8 cellular contexts compared by ENCODE assay signal in the genomic region with DNA sequence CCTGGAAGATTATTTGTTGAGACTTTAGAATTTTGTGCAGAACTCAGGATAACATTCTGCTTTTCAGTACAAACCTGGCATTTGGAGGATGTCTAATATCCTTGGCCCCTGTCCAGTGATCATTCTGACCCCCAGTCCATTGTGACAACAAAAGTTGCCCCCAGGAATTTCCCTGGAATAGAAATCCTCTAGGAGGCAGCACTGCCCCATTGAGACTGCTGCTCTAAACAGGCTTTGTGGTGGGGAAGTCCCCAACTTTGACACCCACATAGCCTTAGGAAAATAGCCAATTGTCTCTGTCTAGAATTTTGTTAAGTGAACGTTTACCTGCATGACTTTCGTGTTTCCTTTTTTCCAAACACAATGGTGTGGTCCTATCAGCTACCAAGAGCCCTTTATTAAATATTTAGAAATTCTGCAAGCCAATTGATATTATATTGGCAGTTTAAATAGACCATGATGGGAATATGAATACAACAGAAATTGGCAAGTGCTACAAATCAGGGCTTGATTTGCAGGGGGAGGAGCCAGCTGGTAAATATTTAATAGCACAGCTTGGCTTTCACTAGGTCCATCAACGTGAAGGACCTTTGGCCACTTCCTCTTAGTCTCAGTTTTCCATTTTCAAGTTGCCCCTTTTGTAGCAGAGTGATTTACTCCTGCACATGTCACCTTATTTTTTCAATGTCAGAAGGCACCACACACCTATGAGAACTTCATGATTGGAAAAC.
DNase-seq lines count a peak whose midpoint lies in the region; ATAC-seq and TF ChIP-seq lines count a peak whose summit lies in the region.

No MANE protein-coding gene starts in this region.

- H2AFZ ChIP-seq in HCT116 (ENCODE audit: low read depth, low read length, poor library complexity, severe bottlenecking) (no peak overlapping the region), PC-9 (no peak overlapping the region)

- TF ChIP-seq EP300 in stomach (IDR thresholded peaks at IDR 0.05), result no peak

- H3K4me1 ChIP-seq in HCT116 (ENCODE audit: control insufficient read depth in 1 of 2, insufficient read depth in 2 of 2, low read length in 2 of 2), result peaks cover 0 to 6% of the 10 kb centered on the region in 2 experiments; a peak in 1 of 4 replicates
- H3K4me1 ChIP-seq in PC-9 (replicated peaks; ENCODE audit: insufficient read depth), result no peaks in the 10 kb centered on the region
- no peaks in the 10 kb centered on the region for H3K4me1 ChIP-seq in foreskin keratinocyte
- peaks cover 0 to 12% (median 0%) of the 10 kb centered on the region in 4 donors for H3K4me1 ChIP-seq in stomach
- no peaks in the 10 kb centered on the region for H3K4me1 ChIP-seq in effector memory CD4-positive, alpha-beta T cell (ENCODE audit: control insufficient read depth, insufficient read depth, low read length, poor library complexity, severe bottlenecking)

- H3K79me2 ChIP-seq in HCT116 (ENCODE audit: insufficient read depth, low read length), result no peaks in the 10 kb centered on the region
- no peaks in the 10 kb centered on the region for H3K79me2 ChIP-seq in PC-9 (ENCODE audit: low read depth)

- ATAC-seq in HCT116 (peak; percentile 78), foreskin keratinocyte (peak; percentile 91)

- H3K27ac ChIP-seq in HCT116 (ENCODE audit: low read depth, low read length), result no peak overlapping the region
- no peak overlapping the region for H3K27ac ChIP-seq in PC-9
- H3K27ac ChIP-seq in foreskin keratinocyte, result peak overlapping the region; percentile 10
- peak overlapping the region in 2 of 5 donors; percentile 12 to 37 for H3K27ac ChIP-seq in stomach
- no peak overlapping the region for H3K27ac ChIP-seq in effector memory CD4-positive, alpha-beta T cell (ENCODE audit: insufficient read depth, low read length, poor library complexity, severe bottlenecking)

- intact Hi-C loops in HCT116 (cut with micrococcal nuclease) (loop anchor here (1.0 kb wide), 2 partner anchors 437 to 450 kb away; no protein-coding TSS in a partner anchor), PC-9 (cut with micrococcal nuclease; ENCODE audit: unreplicated experiment) (loop anchor here (5.0 kb wide), 1 partner anchor 449 kb away; no protein-coding TSS in a partner anchor), stomach (cut with DNase I; ENCODE audit: low total_unique reads) (loop anchor here (10.0 kb wide), 1 partner anchor 441 kb away; no protein-coding TSS in a partner anchor)

- CTCF ChIA-PET in HCT116 (lab: Charles Lee), result interaction anchor here (1.3 kb wide), 1 partner anchor 19 kb away, joined by 3 read pairs; no protein-coding TSS in a partner anchor
- CTCF ChIA-PET in PC-9 (lab: Charles Lee), result interaction anchor here (0.6 to 1.2 kb wide), 3 partner anchors 103 to 388 kb away, joined by 4 to 6 read pairs (median 6); no protein-coding TSS in a partner anchor

- H3K9me2 ChIP-seq in HCT116 (ENCODE audit: insufficient read depth), result no peaks in the 10 kb centered on the region
- no peaks in the 10 kb centered on the region for H3K9me2 ChIP-seq in PC-9 (ENCODE audit: insufficient read depth)

- POLR2A ChIA-PET in HCT116 (lab: Charles Lee) (no interaction called here), PC-9 (lab: Charles Lee; ENCODE audit: unreplicated experiment) (no interaction called here)

- DNase-seq in GM06990 (ENCODE audit: extremely low read depth, insufficient read length) (no peak), HCT116 (ENCODE audit: low read depth, low spot score) (peak; percentile 46), PC-9 (peak; percentile 25 to 44), foreskin keratinocyte (peak; percentile 40 to 66), stomach (peak; percentile 41), NCI-H187 treated with DMSO at 0.1 percent for 48 hours (lab: John Stamatoyannopoulos, UW) (no peak)
- DNase-seq in activated CD4-positive, CD25-positive, alpha-beta regulatory T cell treated with anti-CD3 and anti-CD28 coated beads, Interleukin-2, amount 50 U/mL, for 72 hours, result no peak
- no peak for DNase-seq in effector memory CD4-positive, alpha-beta T cell

- H4K20me1 ChIP-seq in HCT116 (ENCODE audit: insufficient read depth), result no peaks in the 10 kb centered on the region
- no peaks in the 10 kb centered on the region for H4K20me1 ChIP-seq in PC-9 (ENCODE audit: insufficient read depth)

- H3K9me3 ChIP-seq in HCT116 (ENCODE audit: control insufficient read depth in 1 of 2, insufficient read depth in 1 of 2, low read depth in 1 of 2, low read length in 2 of 2) (no peaks in the 10 kb centered on the region), PC-9 (ENCODE audit: insufficient read depth, low read depth) (no peaks in the 10 kb centered on the region), stomach (no peaks in the 10 kb centered on the region)
- no peaks in the 10 kb centered on the region for H3K9me3 ChIP-seq in effector memory CD4-positive, alpha-beta T cell (ENCODE audit: control insufficient read depth, low read length)

- H3K36me3 ChIP-seq in GM06990 (ENCODE audit: control insufficient read depth, insufficient read depth, low read length), result no peaks in the 10 kb centered on the region
- no peaks in the 10 kb centered on the region for H3K36me3 ChIP-seq in HCT116 (ENCODE audit: control insufficient read depth in 1 of 2, insufficient read depth in 2 of 2, low read length in 2 of 2)
- no peaks in the 10 kb centered on the region for H3K36me3 ChIP-seq in PC-9 (ENCODE audit: low read depth)
- no peaks in the 10 kb centered on the region for H3K36me3 ChIP-seq in stomach
- no peaks in the 10 kb centered on the region for H3K36me3 ChIP-seq in effector memory CD4-positive, alpha-beta T cell (ENCODE audit: control insufficient read depth, insufficient read depth, low read length)

- H3K4me3 ChIP-seq in GM06990 (replicated peaks; ENCODE audit: low read depth, low read length) (no peak overlapping the region), HCT116 (replicated peaks in 1 of 2; ENCODE audit: low read depth in 1 of 2, low read length in 2 of 2) (no peak overlapping the region), PC-9 (no peak overlapping the region), stomach (no peak overlapping the region)
- no peak overlapping the region for H3K4me3 ChIP-seq in effector memory CD4-positive, alpha-beta T cell (ENCODE audit: insufficient read depth, low read depth, low read length, poor library complexity, severe bottlenecking)

- TF ChIP-seq POLR2A in HCT116 (IDR thresholded peaks at IDR 0.05; ENCODE audit: borderline replicate concordance, extremely low read depth, insufficient read depth, insufficient read length) (no peak), stomach (IDR thresholded peaks at IDR 0.05) (no peak)

- TF ChIP-seq CTCF in GM06990 (IDR thresholded peaks at IDR 0.05; ENCODE audit: insufficient read depth, low read length, poor library complexity, severe bottlenecking) (peak; percentile 52), HCT116 (IDR thresholded peaks at IDR 0.05 in 2 of 3, conservative IDR thresholded peaks at IDR 0.05 in 1 of 3; ENCODE audit: borderline replicate concordance in 1 of 3, insufficient read depth in 1 of 3, low read depth in 2 of 3, low read length in 2 of 3) (peak; percentile 62 to 85 (median 77); a peak in 5 of 6 replicates), PC-9 (conservative IDR thresholded peaks at IDR 0.05) (peak; percentile 68), foreskin keratinocyte (conservative IDR thresholded peaks at IDR 0.05) (peak; percentile 95), stomach (IDR thresholded peaks at IDR 0.05) (peak in 4 of 7 experiments; percentile 42 to 67 (median 62))

- TF ChIP-seq RAD21 in HCT116 (IDR thresholded peaks at IDR 0.05; ENCODE audit: low read depth), result peak; percentile 89

- WGBS in stomach, 5 donors, result 20 to 40% (median 29%) methylated on average over 3 of the region's 3 CpGs

- RAD21 ChIA-PET in HCT116 (lab: Charles Lee; ENCODE audit: low non-redundant PET in 1 of 2, low total read pairs in 2 of 2, uncharacterized antibody in 2 of 2, unreplicated experiment in 2 of 2), result interaction anchor here in 1 of 2 experiments (0.6 to 0.7 kb wide), 2 partner anchors 117 to 450 kb away, joined by 3 read pairs; no protein-coding TSS in a partner anchor

- BruUV-seq in HCT116 (replicated peaks; lab: Mats Ljungman, UMichigan) (no TSS peak), PC-9 (replicated peaks; lab: Mats Ljungman, UMichigan) (no TSS peak)

- no peaks in the 10 kb centered on the region for H3F3A ChIP-seq in PC-9 (ENCODE audit: insufficient read depth, low read depth)

- H3K27me3 ChIP-seq in GM06990 (replicated peaks; ENCODE audit: control insufficient read depth, insufficient read depth, low read length), result no peaks in the 10 kb centered on the region
- H3K27me3 ChIP-seq in HCT116 (ENCODE audit: insufficient read depth, low read length), result no peaks in the 10 kb centered on the region
- no peaks in the 10 kb centered on the region for H3K27me3 ChIP-seq in PC-9 (ENCODE audit: insufficient read depth, low read depth)
- H3K27me3 ChIP-seq in foreskin keratinocyte, result no peaks in the 10 kb centered on the region
- no peaks in the 10 kb centered on the region for H3K27me3 ChIP-seq in stomach
- no peaks in the 10 kb centered on the region for H3K27me3 ChIP-seq in effector memory CD4-positive, alpha-beta T cell (replicated peaks; ENCODE audit: control insufficient read depth, insufficient read depth, low read length, poor library complexity, severe bottlenecking)

- H3K9ac ChIP-seq in HCT116 (ENCODE audit: low read length), result no peak overlapping the region

- no peak overlapping the region for H3K4me2 ChIP-seq in HCT116 (ENCODE audit: low read length)
- H3K4me2 ChIP-seq in PC-9, result no peak overlapping the region

TF ChIP-seq in HCT116, 20 proteins besides CTCF, POLR2A, EP300 and RAD21 (continues in another document):
- no peak for TF ChIP-seq FOSL1 (IDR thresholded peaks at IDR 0.05; ENCODE audit: low read depth)
- TF ChIP-seq EGR1 (IDR thresholded peaks at IDR 0.05; ENCODE audit: low read depth), result no peak
- TF ChIP-seq POLR2AphosphoS5 (IDR thresholded peaks at IDR 0.05; ENCODE audit: low read depth, low read length), result no peak
- no peak for TF ChIP-seq TCF7L2 (IDR thresholded peaks at IDR 0.05; ENCODE audit: borderline replicate concordance, extremely low read depth, insufficient read depth, insufficient read length)
- no peak for TF ChIP-seq SIN3A (IDR thresholded peaks at IDR 0.05; ENCODE audit: low read depth)
- no peak for TF ChIP-seq EZH2 (IDR thresholded peaks at IDR 0.05)
- no peak for TF ChIP-seq SRF (IDR thresholded peaks at IDR 0.05; ENCODE audit: low read depth)
- TF ChIP-seq ZFX (IDR thresholded peaks at IDR 0.05), result no peak
- TF ChIP-seq CBX3 (IDR thresholded peaks at IDR 0.05; ENCODE audit: low read depth), result no peak
- TF ChIP-seq ZNF274 (IDR thresholded peaks at IDR 0.05; ENCODE audit: low read depth, low read length), result no peak
- TF ChIP-seq SP1 (IDR thresholded peaks at IDR 0.05; ENCODE audit: low read depth), result no peak
- TF ChIP-seq, protein P1, sequence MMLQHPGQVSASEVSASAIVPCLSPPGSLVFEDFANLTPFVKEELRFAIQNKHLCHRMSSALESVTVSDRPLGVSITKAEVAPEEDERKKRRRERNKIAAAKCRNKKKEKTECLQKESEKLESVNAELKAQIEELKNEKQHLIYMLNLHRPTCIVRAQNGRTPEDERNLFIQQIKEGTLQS (IDR thresholded peaks at IDR 0.05), result no peak
- no peak for TF ChIP-seq ELF1 (IDR thresholded peaks at IDR 0.05; ENCODE audit: borderline replicate concordance, low read depth)

Comparison
In these comparisons a context has a peak if more than half of its experiments do, and no peak if none do; other contexts are left out.
1. DNase-seq: peak in HCT116 (single experiment), PC-9 (2 of 2), foreskin keratinocyte (2 of 2) and stomach (single experiment); none in GM06990 (single experiment), activated CD4-positive, CD25-positive, alpha-beta regulatory T cell treated with anti-CD3 and anti-CD28 coated beads, Interleukin-2, amount 50 U/mL, for 72 hours (single experiment), NCI-H187 treated with DMSO at 0.1 percent for 48 hours (single experiment) and effector memory CD4-positive, alpha-beta T cell (0 of 3).
2. Peak in every context shown above with its lines, with median percentiles within 50 percentile points of each other: CTCF ChIP-seq.